Comparison of ENCODE assay signal across 23 cellular contexts in the genomic region with DNA sequence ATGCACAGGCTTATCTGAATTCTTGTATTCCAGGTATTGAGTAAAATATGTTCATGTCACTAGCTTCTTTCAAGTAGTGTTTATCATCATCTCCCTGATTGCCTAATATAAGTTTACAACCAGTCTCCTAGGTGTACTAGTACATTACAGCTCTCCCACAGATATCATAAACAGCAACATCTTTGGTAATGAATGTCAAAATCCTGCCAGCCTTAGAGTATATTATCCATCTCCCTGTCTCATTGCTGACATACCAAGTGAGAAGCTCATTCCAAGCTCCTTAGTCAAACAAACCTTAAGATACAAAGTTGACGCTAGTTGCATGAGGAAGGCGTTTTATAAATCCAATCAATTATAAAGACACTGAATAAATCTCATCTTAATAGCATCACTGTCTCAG.
"Had no signal": no experiment of that assay in that cellular context is flagged by ENCODE, and none has a peak within 500 bp of the region (broad histone marks: within the 10 kb centered on the region; RNA-seq: fewer than 3 reads in every experiment).

No MANE protein-coding gene starts in this region.

- H3K9ac ChIP-seq: neural progenitor cell had no signal

- H3K27ac ChIP-seq: esophagus squamous epithelium, heart right ventricle, lower lobe of right lung, neural progenitor cell, sigmoid colon, thoracic aorta had no signal

- H3K9me3 Mint-ChIP-seq: neural progenitor cell had no signal

- H3K4me2 ChIP-seq: neural progenitor cell had no signal

- H3K27ac Mint-ChIP-seq: activated B cell treated with CpG ODN at 0.5 μM for 24 hours; activated CD4-positive, alpha-beta T cell treated with anti-CD3 and anti-CD28 coated beads for 36 hours; activated naive CD4-positive, alpha-beta T cell treated with anti-CD3 and anti-CD28 coated beads, Interleukin-2, amount 10 ng/mL, durations not matched to agents 7 days and 5 days; effector memory CD8-positive, alpha-beta T cell; naive thymus-derived CD4-positive, alpha-beta T cell; neural progenitor cell; T-helper 17 cell had no signal

- H3K4me3 Mint-ChIP-seq: activated B cell treated with CpG ODN at 0.5 μM for 24 hours; activated CD4-positive, alpha-beta T cell treated with anti-CD3 and anti-CD28 coated beads for 36 hours; activated naive CD4-positive, alpha-beta T cell treated with anti-CD3 and anti-CD28 coated beads, Interleukin-2, amount 10 ng/mL, durations not matched to agents 7 days and 5 days; effector memory CD8-positive, alpha-beta T cell; naive thymus-derived CD4-positive, alpha-beta T cell; neural progenitor cell; T-helper 17 cell had no signal

- H3K27me3 ChIP-seq: esophagus squamous epithelium, heart right ventricle, neural progenitor cell, sigmoid colon had no signal

- H3K4me3 ChIP-seq: esophagus squamous epithelium, heart right ventricle, lower lobe of right lung, neural progenitor cell, sigmoid colon, thoracic aorta had no signal

- H3K4me1 Mint-ChIP-seq: activated B cell treated with CpG ODN at 0.5 μM for 24 hours; activated CD4-positive, alpha-beta T cell treated with anti-CD3 and anti-CD28 coated beads for 36 hours; activated naive CD4-positive, alpha-beta T cell treated with anti-CD3 and anti-CD28 coated beads, Interleukin-2, amount 10 ng/mL, durations not matched to agents 7 days and 5 days; naive thymus-derived CD4-positive, alpha-beta T cell; neural progenitor cell; T-helper 17 cell had no signal

- H3K4me1 ChIP-seq: esophagus squamous epithelium, heart right ventricle, lower lobe of right lung, neural progenitor cell, sigmoid colon had no signal

- H3K27me3 Mint-ChIP-seq: activated B cell treated with CpG ODN at 0.5 μM for 24 hours; activated CD4-positive, alpha-beta T cell treated with anti-CD3 and anti-CD28 coated beads for 36 hours; activated naive CD4-positive, alpha-beta T cell treated with anti-CD3 and anti-CD28 coated beads, Interleukin-2, amount 10 ng/mL, durations not matched to agents 7 days and 5 days; effector memory CD8-positive, alpha-beta T cell; naive thymus-derived CD4-positive, alpha-beta T cell; T-helper 17 cell had no signal

- H3K36me3 ChIP-seq: esophagus squamous epithelium, heart right ventricle, lower lobe of right lung, neural progenitor cell, sigmoid colon, thoracic aorta had no signal

- FAIRE-seq: colon, kidney had no signal

- H2AFZ ChIP-seq: neural progenitor cell had no signal

- DNase-seq: activated B cell treated with CpG ODN at 0.5 μM for 24 hours; activated CD4-positive, alpha-beta T cell treated with anti-CD3 and anti-CD28 coated beads for 36 hours; activated CD4-positive, alpha-beta T cell treated with anti-CD3 and anti-CD28 coated beads, Interleukin-2, amount 50 U/mL, for 4 hours; activated naive CD4-positive, alpha-beta T cell treated with anti-CD3 and anti-CD28 coated beads, Interleukin-2, amount 10 ng/mL, durations not matched to agents 7 days and 5 days; activated T-cell treated with anti-CD3 and anti-CD28 coated beads, Interleukin-2, amount 50 U/mL, for 48 hours; anterior cingulate cortex; central memory CD4-positive, alpha-beta T cell; effector memory CD8-positive, alpha-beta T cell; esophagus squamous epithelium; heart right ventricle; kidney; lower lobe of right lung; naive thymus-derived CD4-positive, alpha-beta T cell; retina; sigmoid colon; stimulated activated CD4-positive, alpha-beta T cell treated with anti-CD3 and anti-CD28 coated beads, Interleukin-4, amount 100 ng/mL, for 24 hours; stimulated activated naive CD4-positive, alpha-beta T cell treated with Interleukin-2 at 50 U/mL for 16 hours; SW 1271; T-helper 17 cell had no signal

- H3K36me3 Mint-ChIP-seq: activated naive CD4-positive, alpha-beta T cell treated with anti-CD3 and anti-CD28 coated beads, Interleukin-2, amount 10 ng/mL, durations not matched to agents 7 days and 5 days; naive thymus-derived CD4-positive, alpha-beta T cell; neural progenitor cell had no signal

- H3K9me3 ChIP-seq: esophagus squamous epithelium, lower lobe of right lung, sigmoid colon, thoracic aorta had no signal

- ATAC-seq: activated CD4-positive, alpha-beta T cell treated with anti-CD3 and anti-CD28 coated beads for 36 hours; effector memory CD8-positive, alpha-beta T cell; heart right ventricle; left lobe of liver; lower lobe of right lung; naive thymus-derived CD4-positive, alpha-beta T cell; T-helper 17 cell had no signal
